ENCODE assay signal across 36 cellular contexts in genomic region chr1:6593810-6594209, GRCh38. TPM values are rescaled to one million over a fixed set of nuclear protein-coding genes. Genes with fewer than 3 reads are reported as not detected.
"Had no signal": no experiment of that assay in that cellular context is flagged by ENCODE, and none has a peak within 500 bp of the region (broad histone marks: within the 10 kb centered on the region; RNA-seq: fewer than 3 reads in every experiment).

No MANE protein-coding gene starts in this region.

- H3K4me2 ChIP-seq: hepatocyte had no signal

- H2AFZ ChIP-seq: hepatocyte had no signal

- H3K36me3 ChIP-seq: ovary had no signal

- H3K27ac ChIP-seq: adrenal gland, brain microvascular endothelial cell, dorsolateral prefrontal cortex, gastroesophageal sphincter, hepatocyte, neutrophil, ovary, sigmoid colon, thyroid gland, upper lobe of right lung had no signal

- ATAC-seq: activated CD8-positive, alpha-beta memory T cell treated with anti-CD3 and anti-CD28 coated beads, Interleukin-2, amount 10 ng/mL, durations not matched to agents 7 days and 5 days; activated CD8-positive, alpha-beta T cell treated with anti-CD3 and anti-CD28 coated beads, Interleukin-2, amount 10 ng/mL, durations not matched to agents 7 days and 5 days; gastroesophageal sphincter; stimulated activated memory B cell treated with anti-CD40 and anti-IgM and Interleukin-4, amounts not matched to agents 10 μg/mL and 1 μg/mL and 100 μg/mL, for 72 hours; stimulated activated naive CD8-positive, alpha-beta T cell treated with anti-CD3 and anti-CD28 coated beads, Interleukin-15, amount 100 ng/mL, for 72 hours; T-helper 17 cell; upper lobe of right lung had no signal

- H3K4me3 ChIP-seq: adrenal gland, coronary artery, dorsolateral prefrontal cortex, gastroesophageal sphincter, hepatocyte, ovary, sigmoid colon, thyroid gland, upper lobe of right lung had no signal

- H3K27me3 ChIP-seq: adrenal gland, brain microvascular endothelial cell, dorsolateral prefrontal cortex, gastroesophageal sphincter, hepatocyte, neutrophil, ovary, sigmoid colon, thyroid gland, upper lobe of right lung had no signal

- H3K9me3 ChIP-seq: adrenal gland, gastroesophageal sphincter, neutrophil, ovary, sigmoid colon, thyroid gland, upper lobe of right lung had no signal

- FAIRE-seq: astrocyte, small intestine had no signal

- DNase-seq: activated CD4-positive, alpha-beta T cell treated with anti-CD3 and anti-CD28 coated beads for 1 hour; activated CD8-positive, alpha-beta memory T cell treated with anti-CD3 and anti-CD28 coated beads, Interleukin-2, amount 10 ng/mL, durations not matched to agents 7 days and 5 days; activated CD8-positive, alpha-beta T cell treated with anti-CD3 and anti-CD28 coated beads, Interleukin-2, amount 10 ng/mL, durations not matched to agents 7 days and 5 days; activated effector memory CD4-positive, alpha-beta T cell treated with Interleukin-2 at 50 U/mL for 16 hours; activated naive CD4-positive, alpha-beta T cell treated with Interleukin-2 at 50 U/mL for 16 hours; activated naive CD8-positive, alpha-beta T cell treated with anti-CD3 and anti-CD28 coated beads for 36 hours; adrenal gland; brain microvascular endothelial cell; dorsolateral prefrontal cortex; effector memory CD4-positive, alpha-beta T cell; erythroblast; islet precursor cell; mammary epithelial cell; ovary; retina; sigmoid colon; small intestine; stimulated activated CD4-positive, alpha-beta T cell treated with anti-CD3 and anti-CD28 coated beads, Interleukin-1b, Interleukin-23, amount 100 ng/mL, for 48 hours; stimulated activated CD4-positive, alpha-beta T cell treated with anti-CD3 and anti-CD28 coated beads, Interleukin-4, amount 100 ng/mL, for 4 hours; stimulated activated CD8-positive, alpha-beta memory T cell treated with anti-CD3 and anti-CD28 coated beads, Interleukin-4, amount 100 ng/mL, for 48 hours; stimulated activated naive CD8-positive, alpha-beta T cell treated with anti-CD3 and anti-CD28 coated beads, Interleukin-15, amount 100 ng/mL, for 72 hours; substantia nigra; T-helper 17 cell; T1000; thyroid gland; upper lobe of right lung had no signal

RNA-seq across cellular contexts. Expression of gene TAS1R1, which starts 38.7 kb away (rescaled TPM):
- total RNA-seq: activated CD8-positive, alpha-beta memory T cell treated with anti-CD3 and anti-CD28 coated beads, Interleukin-2, amount 10 ng/mL, durations not matched to agents 7 days and 5 days; activated CD8-positive, alpha-beta T cell treated with anti-CD3 and anti-CD28 coated beads, Interleukin-2, amount 10 ng/mL, durations not matched to agents 7 days and 5 days; activated naive CD8-positive, alpha-beta T cell treated with anti-CD3 and anti-CD28 coated beads for 36 hours; astrocyte; cardiac septum; cerebellum; gastroesophageal sphincter; hepatocyte; liver; progenitor cell of endocrine pancreas; T-helper 17 cell; thyroid gland; upper lobe of right lung had no signal
- polyA plus RNA-seq: hepatocyte, liver had no signal
